Comparison of ENCODE assay signal across 33 cellular contexts in genomic region chr7:103080923-103081322, GRCh38.
"Had no signal": no experiment of that assay in that cellular context is flagged by ENCODE, and none has a peak within 500 bp of the region (broad histone marks: within the 10 kb centered on the region; RNA-seq: fewer than 3 reads in every experiment).

No MANE protein-coding gene starts in this region.

- H3K4me3 ChIP-seq: adrenal gland, ascending aorta, body of pancreas, breast epithelium, cardiac muscle cell had no signal

- DNase-seq: activated effector memory CD4-positive, alpha-beta T cell treated with anti-CD3 and anti-CD28 coated beads, Interleukin-2, amount 50 U/mL, for 16 hours; activated effector memory CD4-positive, alpha-beta T cell treated with Interleukin-2 at 50 U/mL for 16 hours; activated gamma-delta T cell; activated gamma-delta T cell treated with Interleukin-2 at 50 U/mL for 16 hours; activated naive CD4-positive, alpha-beta T cell; activated naive CD4-positive, alpha-beta T cell treated with anti-CD3 and anti-CD28 coated beads for 36 hours; activated naive CD4-positive, alpha-beta T cell treated with anti-CD3 and anti-CD28 coated beads, Interleukin-2, amount 10 ng/mL, durations not matched to agents 7 days and 5 days; activated naive CD4-positive, alpha-beta T cell treated with anti-CD3 and anti-CD28 coated beads, Interleukin-2, amount 50 U/mL, for 16 hours; activated naive CD4-positive, alpha-beta T cell treated with Interleukin-2 at 50 U/mL for 16 hours; activated naive CD8-positive, alpha-beta T cell treated with anti-CD3 and anti-CD28 coated beads for 36 hours; activated naive CD8-positive, alpha-beta T cell treated with anti-CD3 and anti-CD28 coated beads, Interleukin-2, amount 10 ng/mL, durations not matched to agents 7 days and 5 days; activated naive CD8-positive, alpha-beta T cell treated with anti-CD3 and anti-CD28 coated beads, Interleukin-2, amount 50 U/mL, for 24 hours; activated T-cell treated with anti-CD3 and anti-CD28 coated beads, Interleukin-2, amount 50 U/mL, for 1 hour; activated T-cell treated with anti-CD3 and anti-CD28 coated beads, Interleukin-2, amount 50 U/mL, for 24 hours; activated T-cell treated with anti-CD3 and anti-CD28 coated beads, Interleukin-2, amount 50 U/mL, for 4 hours; activated T-cell treated with anti-CD3 and anti-CD28 coated beads, Interleukin-2, amount 50 U/mL, for 48 hours; activated T-cell treated with anti-CD3 and anti-CD28 coated beads, Interleukin-2, amount 50 U/mL, for 72 hours; adrenal gland; amniotic stem cell; amygdala; anterior cingulate cortex; aorta; body of pancreas; brain microvascular endothelial cell; central memory CD4-positive, alpha-beta T cell; cerebellar nuclear complex had no signal

- H3K36me3 ChIP-seq: breast epithelium had no signal

- ATAC-seq: activated naive CD4-positive, alpha-beta T cell treated with anti-CD3 and anti-CD28 coated beads, Interleukin-2, amount 50 U/mL, for 72 hours; activated naive CD8-positive, alpha-beta T cell treated with anti-CD3 and anti-CD28 coated beads, Interleukin-2, amount 50 U/mL, for 24 hours; activated T-cell treated with anti-CD3 and anti-CD28 coated beads, Interleukin-2, amount 50 U/mL, for 4 hours; activated T-cell treated with anti-CD3 and anti-CD28 coated beads, Interleukin-2, amount 50 U/mL, for 72 hours; activated T-helper 17 cell treated with anti-CD3 and anti-CD28 coated beads, Interleukin-2, amount 50 U/mL, for 72 hours; body of pancreas had no signal

- H3K27ac ChIP-seq: adrenal gland, ascending aorta, body of pancreas, brain microvascular endothelial cell, breast epithelium, cardiac muscle cell had no signal

- H3K27me3 ChIP-seq: adrenal gland, ascending aorta, body of pancreas, brain microvascular endothelial cell, breast epithelium, cardiac muscle cell had no signal

- FAIRE-seq: astrocyte, bronchial epithelial cell had no signal

- H3K9me3 ChIP-seq: adrenal gland, ascending aorta, body of pancreas, breast epithelium had no signal
